In genomic region chr9:125758986-125759811, GRCh38 we compare ENCODE assay signal across 8 cellular contexts. TPM values are rescaled to one million over a fixed set of nuclear protein-coding genes. Genes with fewer than 3 reads are reported as not detected.
DNase-seq lines count a peak whose midpoint lies in the region; ATAC-seq and TF ChIP-seq lines count a peak whose summit lies in the region.

No MANE protein-coding gene starts in this region.

- H3K27ac Mint-ChIP-seq in activated T-cell treated with anti-CD3 and anti-CD28 coated beads, Interleukin-2, amount 50 U/mL, for 72 hours: no peak overlapping the region
- no peak overlapping the region for H3K27ac Mint-ChIP-seq in Calu3 (ENCODE audit: unreplicated experiment)

- H2AFZ ChIP-seq in OCI-LY3 (ENCODE audit: low read depth, low read length): no peak overlapping the region

- H3K27me3 Mint-ChIP-seq in activated T-cell treated with anti-CD3 and anti-CD28 coated beads, Interleukin-2, amount 50 U/mL, for 72 hours (ENCODE audit: low read depth): no peaks in the 10 kb centered on the region
- no peaks in the 10 kb centered on the region for H3K27me3 Mint-ChIP-seq in Calu3 (ENCODE audit: unreplicated experiment)

- intact Hi-C loops in Calu3 (cut with micrococcal nuclease; ENCODE audit: unreplicated experiment): no loop called here

- H3K27ac ChIP-seq in OCI-LY3 (ENCODE audit: low read length): no peak overlapping the region

- peak overlapping the region; percentile 66 for H3K4me2 ChIP-seq in OCI-LY3 (ENCODE audit: low read length)

- no peaks in the 10 kb centered on the region for H3K9me3 Mint-ChIP-seq in activated T-cell treated with anti-CD3 and anti-CD28 coated beads, Interleukin-2, amount 50 U/mL, for 72 hours
- H3K9me3 Mint-ChIP-seq in Calu3 (ENCODE audit: low read depth, unreplicated experiment): no peaks in the 10 kb centered on the region

- H3K36me3 ChIP-seq in OCI-LY3 (replicated peaks; ENCODE audit: low read depth, low read length): no peaks in the 10 kb centered on the region

- H3K4me1 ChIP-seq in OCI-LY3 (ENCODE audit: low read length): peaks cover 11% of the 10 kb centered on the region

- CTCF ChIA-PET in Calu3 (lab: Charles Lee): no interaction called here

- DNase-seq in activated T-cell treated with anti-CD3 and anti-CD28 coated beads, Interleukin-2, amount 50 U/mL, for 72 hours: no peak
- no peak for DNase-seq in activated T-cell treated with anti-CD3 and anti-CD28 coated beads, Interleukin-2, amount 50 U/mL, for 48 hours
- DNase-seq in fibroblast of the aortic adventitia (ENCODE audit: low read depth) (peak; percentile 23), pons (ENCODE audit: low spot score) (peak; percentile 97), Calu3 (no peak), NCI-H226 (no peak), T-helper 9 cell (no peak)

- H3K4me1 Mint-ChIP-seq in activated T-cell treated with anti-CD3 and anti-CD28 coated beads, Interleukin-2, amount 50 U/mL, for 72 hours (ENCODE audit: low read depth): peaks cover 25% of the 10 kb centered on the region
- H3K4me1 Mint-ChIP-seq in Calu3 (ENCODE audit: low read depth, unreplicated experiment): no peaks in the 10 kb centered on the region

- peaks cover 2 to 3% of the 10 kb centered on the region in 2 donors for H3K36me3 Mint-ChIP-seq in activated T-cell treated with anti-CD3 and anti-CD28 coated beads, Interleukin-2, amount 50 U/mL, for 72 hours (ENCODE audit: insufficient read depth in 2 of 2)
- no peaks in the 10 kb centered on the region for H3K36me3 Mint-ChIP-seq in Calu3 (ENCODE audit: insufficient read depth, unreplicated experiment)

- H3K79me2 ChIP-seq in OCI-LY3 (ENCODE audit: low read length): no peaks in the 10 kb centered on the region

- H3K4me3 ChIP-seq in OCI-LY3 (ENCODE audit: low read length): peak overlapping the region; percentile 46
- peak overlapping the region; percentile 49 for H3K4me3 ChIP-seq in fibroblast of the aortic adventitia (ENCODE audit: low read depth, low read length)

- H3K9me3 ChIP-seq in OCI-LY3 (ENCODE audit: insufficient read depth, low read length): no peaks in the 10 kb centered on the region

- TF ChIP-seq CTCF in OCI-LY3 (IDR thresholded peaks at IDR 0.05; ENCODE audit: low read depth, low read length) (0 out of 2 replicates have a peak, but pooled peaks have one; percentile 9), fibroblast of the aortic adventitia (IDR thresholded peaks at IDR 0.05; ENCODE audit: insufficient read depth, low read length) (no peak), Calu3 (IDR thresholded peaks at IDR 0.05; ENCODE audit: unreplicated experiment) (no peak)

- H3K27me3 ChIP-seq in OCI-LY3 (ENCODE audit: low read depth, low read length): no peaks in the 10 kb centered on the region

- BruUV-seq in Calu3 (replicated peaks; lab: Mats Ljungman, UMichigan): no TSS peak

- H3K9ac ChIP-seq in OCI-LY3 (ENCODE audit: low read length): no peak overlapping the region

- no peaks in the 10 kb centered on the region for H4K20me1 ChIP-seq in OCI-LY3 (ENCODE audit: insufficient read depth, low read length)

- ATAC-seq in activated T-cell treated with anti-CD3 and anti-CD28 coated beads, Interleukin-2, amount 50 U/mL, for 72 hours (replicated peaks in 1 of 2): peak in 1 of 2 donors; percentile 28

- peak overlapping the region; percentile 71 to 73 for H3K4me3 Mint-ChIP-seq in activated T-cell treated with anti-CD3 and anti-CD28 coated beads, Interleukin-2, amount 50 U/mL, for 72 hours
- no peak overlapping the region for H3K4me3 Mint-ChIP-seq in Calu3 (ENCODE audit: low read depth, unreplicated experiment)

RNA-seq across cellular contexts. Expression of gene PBX3, which starts 12.0 kb away (rescaled TPM):
- total RNA-seq in activated T-cell treated with anti-CD3 and anti-CD28 coated beads, Interleukin-2, amount 50 U/mL, for 72 hours: 10 to 100 TPM; 19.7 to 20.6 TPM
- total RNA-seq in fibroblast of the aortic adventitia (ENCODE audit: low replicate concordance): 42.6 and 62.4 TPM in 2 replicates
- total RNA-seq in Calu3 (2022): 4.3 and 8.0 TPM in 2 replicates

RNA-seq across cellular contexts. Expression of gene MAPKAP1, which starts 52.2 kb away (rescaled TPM):
- total RNA-seq in activated T-cell treated with anti-CD3 and anti-CD28 coated beads, Interleukin-2, amount 50 U/mL, for 72 hours: 10 to 100 TPM; 42.1 to 42.8 TPM
- total RNA-seq in fibroblast of the aortic adventitia (ENCODE audit: low replicate concordance): 90.6 and 95.0 TPM in 2 replicates
- total RNA-seq in Calu3 (2022): 48.7 and 55.5 TPM in 2 replicates

Comparison
In these comparisons a context has a peak if more than half of its experiments do, and no peak if none do; other contexts are left out.
1. DNase-seq: peak in fibroblast of the aortic adventitia (single experiment) and pons (single experiment); none in activated T-cell treated with anti-CD3 and anti-CD28 coated beads, Interleukin-2, amount 50 U/mL, for 72 hours (0 of 2), activated T-cell treated with anti-CD3 and anti-CD28 coated beads, Interleukin-2, amount 50 U/mL, for 48 hours (0 of 2), Calu3 (single experiment), NCI-H226 (single experiment) and T-helper 9 cell (single experiment).